1 cellular context compared by ENCODE assay signal in the genomic region with DNA sequence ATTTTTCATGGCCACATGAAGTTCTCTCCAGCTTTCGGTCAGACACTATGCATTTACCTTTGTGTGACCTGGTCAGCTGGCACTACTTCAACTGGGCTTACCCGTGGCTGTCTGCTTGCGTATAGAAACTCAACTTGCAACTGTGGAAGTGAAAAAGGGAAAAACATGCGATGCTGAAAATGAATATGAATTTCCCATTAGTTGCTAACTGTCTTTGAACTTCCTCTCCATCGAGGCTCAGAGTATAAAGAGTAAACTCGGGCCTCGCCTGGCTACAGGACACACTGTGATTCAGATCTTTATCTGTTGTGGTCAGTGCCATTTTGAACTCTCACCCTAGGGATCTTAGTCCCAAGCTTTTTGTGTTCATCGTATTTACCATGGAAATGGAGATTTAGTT.
TF ChIP-seq lines count a peak whose summit lies in the region.

No MANE protein-coding gene starts in this region.

TF ChIP-seq in GM12878, 131 proteins besides CTCF, POLR2A, EP300 and RAD21 (continued from another document):
- TF ChIP-seq RUNX3 (IDR thresholded peaks at IDR 0.05; ENCODE audit: low read length) (0 out of 2 replicates have a peak, but pooled peaks have one; percentile 17), MEF2B (IDR thresholded peaks at IDR 0.05; ENCODE audit: partially characterized antibody, poor library complexity, severe bottlenecking) (no peak), TCF3 (IDR thresholded peaks at IDR 0.05; ENCODE audit: borderline replicate concordance, insufficient read depth, low read depth, low read length) (no peak), TBL1XR1 (IDR thresholded peaks at IDR 0.05; ENCODE audit: low read depth, low read length) (no peak), SMAD1 (IDR thresholded peaks at IDR 0.05; ENCODE audit: low read depth, partially characterized antibody) (no peak), CHD4 (IDR thresholded peaks at IDR 0.05) (no peak), GATAD2B (conservative IDR thresholded peaks at IDR 0.05; ENCODE audit: low read depth) (no peak), BACH1 (IDR thresholded peaks at IDR 0.05; ENCODE audit: borderline replicate concordance) (no peak), CREM (IDR thresholded peaks at IDR 0.05; ENCODE audit: low read depth) (peak; percentile 32; the same call in 1 of the 2 replicates), FOXK2 (IDR thresholded peaks at IDR 0.05) (no peak), ESRRA (IDR thresholded peaks at IDR 0.05; ENCODE audit: low read length) (no peak), HDGF (IDR thresholded peaks at IDR 0.05) (no peak), SPI1 (IDR thresholded peaks at IDR 0.05; ENCODE audit: borderline replicate concordance, insufficient read depth, low read depth, low read length) (peak; percentile 53; the same call in 1 of the 2 replicates), BRCA1 (IDR thresholded peaks at IDR 0.05; ENCODE audit: low read depth, low read length) (no peak), SREBF2 (IDR thresholded peaks at IDR 0.05; ENCODE audit: low read length) (no peak), EGR1 (IDR thresholded peaks at IDR 0.05; ENCODE audit: borderline replicate concordance in 1 of 2, low read depth in 2 of 2, low read length in 2 of 2) (no peak), KLF5 (IDR thresholded peaks at IDR 0.05; ENCODE audit: partially characterized antibody) (no peak), STAT3 (IDR thresholded peaks at IDR 0.05; ENCODE audit: low read depth, low read length) (no peak), ZSCAN29 (IDR thresholded peaks at IDR 0.05) (no peak), NBN (IDR thresholded peaks at IDR 0.05) (no peak), TCF12 (IDR thresholded peaks at IDR 0.05; ENCODE audit: low read depth, low read length) (no peak), JUND (IDR thresholded peaks at IDR 0.05; ENCODE audit: low read depth, low read length) (no peak), CREB1 (IDR thresholded peaks at IDR 0.05; ENCODE audit: low read depth) (peak; percentile 57; the same call in 1 of the 2 replicates), FOXM1 (IDR thresholded peaks at IDR 0.05; ENCODE audit: low read depth, low read length) (no peak), SIN3A (IDR thresholded peaks at IDR 0.05; ENCODE audit: low read depth, low read length) (no peak), EED (IDR thresholded peaks at IDR 0.05; ENCODE audit: low read depth) (peak; percentile 54), CHD1 (IDR thresholded peaks at IDR 0.05; ENCODE audit: low read depth, low read length) (no peak), ATF7 (IDR thresholded peaks at IDR 0.05; ENCODE audit: low read depth) (no peak), MYC (IDR thresholded peaks at IDR 0.05; ENCODE audit: insufficient read depth, insufficient read length, insufficient replicate concordance, low read length, severe bottlenecking) (no peak), ZNF274 (IDR thresholded peaks at IDR 0.05; ENCODE audit: insufficient read depth, insufficient read length) (no peak)
- TF ChIP-seq, protein P1, sequence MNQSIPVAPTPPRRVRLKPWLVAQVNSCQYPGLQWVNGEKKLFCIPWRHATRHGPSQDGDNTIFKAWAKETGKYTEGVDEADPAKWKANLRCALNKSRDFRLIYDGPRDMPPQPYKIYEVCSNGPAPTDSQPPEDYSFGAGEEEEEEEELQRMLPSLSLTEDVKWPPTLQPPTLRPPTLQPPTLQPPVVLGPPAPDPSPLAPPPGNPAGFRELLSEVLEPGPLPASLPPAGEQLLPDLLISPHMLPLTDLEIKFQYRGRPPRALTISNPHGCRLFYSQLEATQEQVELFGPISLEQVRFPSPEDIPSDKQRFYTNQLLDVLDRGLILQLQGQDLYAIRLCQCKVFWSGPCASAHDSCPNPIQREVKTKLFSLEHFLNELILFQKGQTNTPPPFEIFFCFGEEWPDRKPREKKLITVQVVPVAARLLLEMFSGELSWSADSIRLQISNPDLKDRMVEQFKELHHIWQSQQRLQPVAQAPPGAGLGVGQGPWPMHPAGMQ (IDR thresholded peaks at IDR 0.05; ENCODE audit: borderline replicate concordance) = no peak
- TF ChIP-seq, protein P2, sequence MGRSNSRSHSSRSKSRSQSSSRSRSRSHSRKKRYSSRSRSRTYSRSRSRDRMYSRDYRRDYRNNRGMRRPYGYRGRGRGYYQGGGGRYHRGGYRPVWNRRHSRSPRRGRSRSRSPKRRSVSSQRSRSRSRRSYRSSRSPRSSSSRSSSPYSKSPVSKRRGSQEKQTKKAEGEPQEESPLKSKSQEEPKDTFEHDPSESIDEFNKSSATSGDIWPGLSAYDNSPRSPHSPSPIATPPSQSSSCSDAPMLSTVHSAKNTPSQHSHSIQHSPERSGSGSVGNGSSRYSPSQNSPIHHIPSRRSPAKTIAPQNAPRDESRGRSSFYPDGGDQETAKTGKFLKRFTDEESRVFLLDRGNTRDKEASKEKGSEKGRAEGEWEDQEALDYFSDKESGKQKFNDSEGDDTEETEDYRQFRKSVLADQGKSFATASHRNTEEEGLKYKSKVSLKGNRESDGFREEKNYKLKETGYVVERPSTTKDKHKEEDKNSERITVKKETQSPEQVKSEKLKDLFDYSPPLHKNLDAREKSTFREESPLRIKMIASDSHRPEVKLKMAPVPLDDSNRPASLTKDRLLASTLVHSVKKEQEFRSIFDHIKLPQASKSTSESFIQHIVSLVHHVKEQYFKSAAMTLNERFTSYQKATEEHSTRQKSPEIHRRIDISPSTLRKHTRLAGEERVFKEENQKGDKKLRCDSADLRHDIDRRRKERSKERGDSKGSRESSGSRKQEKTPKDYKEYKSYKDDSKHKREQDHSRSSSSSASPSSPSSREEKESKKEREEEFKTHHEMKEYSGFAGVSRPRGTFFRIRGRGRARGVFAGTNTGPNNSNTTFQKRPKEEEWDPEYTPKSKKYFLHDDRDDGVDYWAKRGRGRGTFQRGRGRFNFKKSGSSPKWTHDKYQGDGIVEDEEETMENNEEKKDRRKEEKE (IDR thresholded peaks at IDR 0.05) = no peak
- TF ChIP-seq, protein P3, sequence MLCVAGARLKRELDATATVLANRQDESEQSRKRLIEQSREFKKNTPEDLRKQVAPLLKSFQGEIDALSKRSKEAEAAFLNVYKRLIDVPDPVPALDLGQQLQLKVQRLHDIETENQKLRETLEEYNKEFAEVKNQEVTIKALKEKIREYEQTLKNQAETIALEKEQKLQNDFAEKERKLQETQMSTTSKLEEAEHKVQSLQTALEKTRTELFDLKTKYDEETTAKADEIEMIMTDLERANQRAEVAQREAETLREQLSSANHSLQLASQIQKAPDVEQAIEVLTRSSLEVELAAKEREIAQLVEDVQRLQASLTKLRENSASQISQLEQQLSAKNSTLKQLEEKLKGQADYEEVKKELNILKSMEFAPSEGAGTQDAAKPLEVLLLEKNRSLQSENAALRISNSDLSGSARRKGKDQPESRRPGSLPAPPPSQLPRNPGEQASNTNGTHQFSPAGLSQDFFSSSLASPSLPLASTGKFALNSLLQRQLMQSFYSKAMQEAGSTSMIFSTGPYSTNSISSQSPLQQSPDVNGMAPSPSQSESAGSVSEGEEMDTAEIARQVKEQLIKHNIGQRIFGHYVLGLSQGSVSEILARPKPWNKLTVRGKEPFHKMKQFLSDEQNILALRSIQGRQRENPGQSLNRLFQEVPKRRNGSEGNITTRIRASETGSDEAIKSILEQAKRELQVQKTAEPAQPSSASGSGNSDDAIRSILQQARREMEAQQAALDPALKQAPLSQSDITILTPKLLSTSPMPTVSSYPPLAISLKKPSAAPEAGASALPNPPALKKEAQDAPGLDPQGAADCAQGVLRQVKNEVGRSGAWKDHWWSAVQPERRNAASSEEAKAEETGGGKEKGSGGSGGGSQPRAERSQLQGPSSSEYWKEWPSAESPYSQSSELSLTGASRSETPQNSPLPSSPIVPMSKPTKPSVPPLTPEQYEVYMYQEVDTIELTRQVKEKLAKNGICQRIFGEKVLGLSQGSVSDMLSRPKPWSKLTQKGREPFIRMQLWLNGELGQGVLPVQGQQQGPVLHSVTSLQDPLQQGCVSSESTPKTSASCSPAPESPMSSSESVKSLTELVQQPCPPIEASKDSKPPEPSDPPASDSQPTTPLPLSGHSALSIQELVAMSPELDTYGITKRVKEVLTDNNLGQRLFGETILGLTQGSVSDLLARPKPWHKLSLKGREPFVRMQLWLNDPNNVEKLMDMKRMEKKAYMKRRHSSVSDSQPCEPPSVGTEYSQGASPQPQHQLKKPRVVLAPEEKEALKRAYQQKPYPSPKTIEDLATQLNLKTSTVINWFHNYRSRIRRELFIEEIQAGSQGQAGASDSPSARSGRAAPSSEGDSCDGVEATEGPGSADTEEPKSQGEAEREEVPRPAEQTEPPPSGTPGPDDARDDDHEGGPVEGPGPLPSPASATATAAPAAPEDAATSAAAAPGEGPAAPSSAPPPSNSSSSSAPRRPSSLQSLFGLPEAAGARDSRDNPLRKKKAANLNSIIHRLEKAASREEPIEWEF (IDR thresholded peaks at IDR 0.05; ENCODE audit: insufficient replicate concordance, low read depth, low read length) = no peak
- TF ChIP-seq, protein P4, sequence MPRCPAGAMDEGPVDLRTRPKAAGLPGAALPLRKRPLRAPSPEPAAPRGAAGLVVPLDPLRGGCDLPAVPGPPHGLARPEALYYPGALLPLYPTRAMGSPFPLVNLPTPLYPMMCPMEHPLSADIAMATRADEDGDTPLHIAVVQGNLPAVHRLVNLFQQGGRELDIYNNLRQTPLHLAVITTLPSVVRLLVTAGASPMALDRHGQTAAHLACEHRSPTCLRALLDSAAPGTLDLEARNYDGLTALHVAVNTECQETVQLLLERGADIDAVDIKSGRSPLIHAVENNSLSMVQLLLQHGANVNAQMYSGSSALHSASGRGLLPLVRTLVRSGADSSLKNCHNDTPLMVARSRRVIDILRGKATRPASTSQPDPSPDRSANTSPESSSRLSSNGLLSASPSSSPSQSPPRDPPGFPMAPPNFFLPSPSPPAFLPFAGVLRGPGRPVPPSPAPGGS (IDR thresholded peaks at IDR 0.05; ENCODE audit: borderline replicate concordance, insufficient read depth, low read depth, low read length, poor library complexity, severe bottlenecking) = no peak
- TF ChIP-seq, protein P5, sequence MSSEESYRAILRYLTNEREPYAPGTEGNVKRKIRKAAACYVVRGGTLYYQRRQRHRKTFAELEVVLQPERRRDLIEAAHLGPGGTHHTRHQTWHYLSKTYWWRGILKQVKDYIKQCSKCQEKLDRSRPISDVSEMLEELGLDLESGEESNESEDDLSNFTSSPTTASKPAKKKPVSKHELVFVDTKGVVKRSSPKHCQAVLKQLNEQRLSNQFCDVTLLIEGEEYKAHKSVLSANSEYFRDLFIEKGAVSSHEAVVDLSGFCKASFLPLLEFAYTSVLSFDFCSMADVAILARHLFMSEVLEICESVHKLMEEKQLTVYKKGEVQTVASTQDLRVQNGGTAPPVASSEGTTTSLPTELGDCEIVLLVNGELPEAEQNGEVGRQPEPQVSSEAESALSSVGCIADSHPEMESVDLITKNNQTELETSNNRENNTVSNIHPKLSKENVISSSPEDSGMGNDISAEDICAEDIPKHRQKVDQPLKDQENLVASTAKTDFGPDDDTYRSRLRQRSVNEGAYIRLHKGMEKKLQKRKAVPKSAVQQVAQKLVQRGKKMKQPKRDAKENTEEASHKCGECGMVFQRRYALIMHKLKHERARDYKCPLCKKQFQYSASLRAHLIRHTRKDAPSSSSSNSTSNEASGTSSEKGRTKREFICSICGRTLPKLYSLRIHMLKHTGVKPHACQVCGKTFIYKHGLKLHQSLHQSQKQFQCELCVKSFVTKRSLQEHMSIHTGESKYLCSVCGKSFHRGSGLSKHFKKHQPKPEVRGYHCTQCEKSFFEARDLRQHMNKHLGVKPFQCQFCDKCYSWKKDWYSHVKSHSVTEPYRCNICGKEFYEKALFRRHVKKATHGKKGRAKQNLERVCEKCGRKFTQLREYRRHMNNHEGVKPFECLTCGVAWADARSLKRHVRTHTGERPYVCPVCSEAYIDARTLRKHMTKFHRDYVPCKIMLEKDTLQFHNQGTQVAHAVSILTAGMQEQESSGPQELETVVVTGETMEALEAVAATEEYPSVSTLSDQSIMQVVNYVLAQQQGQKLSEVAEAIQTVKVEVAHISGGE (CRISPR knock-in tag; IDR thresholded peaks at IDR 0.05) = no peak
- TF ChIP-seq, protein P6, sequence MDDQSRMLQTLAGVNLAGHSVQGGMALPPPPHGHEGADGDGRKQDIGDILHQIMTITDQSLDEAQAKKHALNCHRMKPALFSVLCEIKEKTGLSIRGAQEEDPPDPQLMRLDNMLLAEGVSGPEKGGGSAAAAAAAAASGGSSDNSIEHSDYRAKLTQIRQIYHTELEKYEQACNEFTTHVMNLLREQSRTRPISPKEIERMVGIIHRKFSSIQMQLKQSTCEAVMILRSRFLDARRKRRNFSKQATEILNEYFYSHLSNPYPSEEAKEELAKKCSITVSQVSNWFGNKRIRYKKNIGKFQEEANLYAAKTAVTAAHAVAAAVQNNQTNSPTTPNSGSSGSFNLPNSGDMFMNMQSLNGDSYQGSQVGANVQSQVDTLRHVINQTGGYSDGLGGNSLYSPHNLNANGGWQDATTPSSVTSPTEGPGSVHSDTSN (IDR thresholded peaks at IDR 0.05; ENCODE audit: insufficient replicate concordance, low read depth, low read length) = no peak
- TF ChIP-seq, protein P7, sequence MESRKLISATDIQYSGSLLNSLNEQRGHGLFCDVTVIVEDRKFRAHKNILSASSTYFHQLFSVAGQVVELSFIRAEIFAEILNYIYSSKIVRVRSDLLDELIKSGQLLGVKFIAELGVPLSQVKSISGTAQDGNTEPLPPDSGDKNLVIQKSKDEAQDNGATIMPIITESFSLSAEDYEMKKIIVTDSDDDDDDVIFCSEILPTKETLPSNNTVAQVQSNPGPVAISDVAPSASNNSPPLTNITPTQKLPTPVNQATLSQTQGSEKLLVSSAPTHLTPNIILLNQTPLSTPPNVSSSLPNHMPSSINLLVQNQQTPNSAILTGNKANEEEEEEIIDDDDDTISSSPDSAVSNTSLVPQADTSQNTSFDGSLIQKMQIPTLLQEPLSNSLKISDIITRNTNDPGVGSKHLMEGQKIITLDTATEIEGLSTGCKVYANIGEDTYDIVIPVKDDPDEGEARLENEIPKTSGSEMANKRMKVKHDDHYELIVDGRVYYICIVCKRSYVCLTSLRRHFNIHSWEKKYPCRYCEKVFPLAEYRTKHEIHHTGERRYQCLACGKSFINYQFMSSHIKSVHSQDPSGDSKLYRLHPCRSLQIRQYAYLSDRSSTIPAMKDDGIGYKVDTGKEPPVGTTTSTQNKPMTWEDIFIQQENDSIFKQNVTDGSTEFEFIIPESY (IDR thresholded peaks at IDR 0.05) = no peak
- TF ChIP-seq, protein P8, sequence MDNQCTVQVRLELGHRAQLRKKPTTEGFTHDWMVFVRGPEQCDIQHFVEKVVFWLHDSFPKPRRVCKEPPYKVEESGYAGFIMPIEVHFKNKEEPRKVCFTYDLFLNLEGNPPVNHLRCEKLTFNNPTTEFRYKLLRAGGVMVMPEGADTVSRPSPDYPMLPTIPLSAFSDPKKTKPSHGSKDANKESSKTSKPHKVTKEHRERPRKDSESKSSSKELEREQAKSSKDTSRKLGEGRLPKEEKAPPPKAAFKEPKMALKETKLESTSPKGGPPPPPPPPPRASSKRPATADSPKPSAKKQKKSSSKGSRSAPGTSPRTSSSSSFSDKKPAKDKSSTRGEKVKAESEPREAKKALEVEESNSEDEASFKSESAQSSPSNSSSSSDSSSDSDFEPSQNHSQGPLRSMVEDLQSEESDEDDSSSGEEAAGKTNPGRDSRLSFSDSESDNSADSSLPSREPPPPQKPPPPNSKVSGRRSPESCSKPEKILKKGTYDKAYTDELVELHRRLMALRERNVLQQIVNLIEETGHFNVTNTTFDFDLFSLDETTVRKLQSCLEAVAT (IDR thresholded peaks at IDR 0.05) = no peak
TF ChIP-seq in GM12878: peak in this region for 12.
